Comparison of ENCODE assay signal across 16 cellular contexts in the genomic region with DNA sequence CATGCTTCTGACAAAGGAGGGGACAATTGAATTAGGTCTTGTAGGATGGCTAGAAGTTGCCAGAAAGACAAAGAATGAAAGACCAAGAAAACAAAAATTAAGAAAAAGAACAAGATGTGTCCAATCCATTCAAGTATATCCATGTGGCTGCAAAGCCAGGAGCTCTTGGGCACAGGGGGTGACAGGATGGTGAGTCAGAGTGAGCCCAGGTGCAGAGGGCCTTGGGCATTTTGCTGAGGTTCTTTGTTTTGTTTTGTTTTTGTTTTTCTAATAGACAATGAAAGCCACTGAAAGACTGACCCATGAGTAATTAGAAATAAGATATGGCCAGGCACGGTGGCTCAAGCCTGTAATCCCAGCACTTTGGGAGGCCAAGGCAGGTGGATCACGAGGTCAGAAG.
DNase-seq lines count a peak whose midpoint lies in the region; ATAC-seq, FAIRE-seq and TF ChIP-seq lines count a peak whose summit lies in the region.
"Had no signal": no experiment of that assay in that cellular context is flagged by ENCODE, and none has a peak within 500 bp of the region (broad histone marks: within the 10 kb centered on the region; RNA-seq: fewer than 3 reads in every experiment).

No MANE protein-coding gene starts in this region.

- no peak for TF ChIP-seq CTCF in PC-3 (conservative IDR thresholded peaks at IDR 0.05; ENCODE audit: low read depth, low read length)

- H3K18ac ChIP-seq in trophoblast cell (ENCODE audit: low read length) = no peak overlapping the region

- H3K27ac ChIP-seq in PC-3 (ENCODE audit: low read length) = no peak overlapping the region
- no peak overlapping the region for H3K27ac ChIP-seq in trophoblast cell (ENCODE audit: low read depth, low read length)
- H3K27ac ChIP-seq: SK-N-MC had no signal

- H2BK12ac ChIP-seq in trophoblast cell (ENCODE audit: low read length) = no peak overlapping the region

- no peaks in the 10 kb centered on the region for H3K9me2 ChIP-seq in PC-3 (replicated peaks; ENCODE audit: low read length)

- no peak overlapping the region for H4K12ac ChIP-seq in trophoblast cell (ENCODE audit: low read depth, low read length)

- no peak for ATAC-seq in PC-3
- no peak for ATAC-seq in GM21723 (IDR thresholded peaks at IDR 0.05; ENCODE audit: unreplicated experiment)
- ATAC-seq: CD8-positive, alpha-beta T cell; Right ventricle myocardium inferior had no signal

- H3K27me3 ChIP-seq in PC-3 (ENCODE audit: low read length) (no peaks in the 10 kb centered on the region), trophoblast cell (ENCODE audit: insufficient read depth, low read length) (no peaks in the 10 kb centered on the region)

- H2BK5ac ChIP-seq in trophoblast cell (ENCODE audit: low read depth, low read length, poor library complexity) = no peak overlapping the region

- H3K4me2 ChIP-seq in PC-3 (ENCODE audit: low read length) (no peak overlapping the region), trophoblast cell (ENCODE audit: low read length) (no peak overlapping the region)

- no peak overlapping the region for H4K8ac ChIP-seq in trophoblast cell (ENCODE audit: low read depth, low read length)

- no peaks in the 10 kb centered on the region for H3K9me3 ChIP-seq in PC-3 (ENCODE audit: low read length)
- no peaks in the 10 kb centered on the region for H3K9me3 ChIP-seq in trophoblast cell (ENCODE audit: insufficient read depth, low read depth, low read length)

- no TSS peak for BruUV-seq in PC-3 (replicated peaks; lab: Mats Ljungman, UMichigan)

- no peaks in the 10 kb centered on the region for H3F3A ChIP-seq in PC-3 (ENCODE audit: low read length, unreplicated experiment)

- no peak overlapping the region for H2AK5ac ChIP-seq in trophoblast cell (ENCODE audit: low read length)

- H3K23ac ChIP-seq in trophoblast cell (ENCODE audit: low read length) = no peak overlapping the region

- H2AFZ ChIP-seq in PC-3 (ENCODE audit: low read length) (no peak overlapping the region), trophoblast cell (ENCODE audit: insufficient read depth, low read length, poor library complexity) (no peak overlapping the region)

- peak; percentile 44 for FAIRE-seq in urothelium cell line (lab: Jason Lieb, UNC)
- FAIRE-seq: H54 had no signal

- H3K4me3 ChIP-seq in PC-3 (ENCODE audit: low read length) = no peak overlapping the region
- no peak overlapping the region for H3K4me3 ChIP-seq in trophoblast cell (ENCODE audit: low read depth, low read length)
- H3K4me3 ChIP-seq: SK-N-MC had no signal

- H3K36me3 ChIP-seq in PC-3 (ENCODE audit: low read depth, low read length) (no peaks in the 10 kb centered on the region), trophoblast cell (ENCODE audit: control insufficient read depth in 1 of 2, insufficient read depth in 2 of 2, low read length in 2 of 2) (no peaks in the 10 kb centered on the region)

- no peak overlapping the region for H3K9ac ChIP-seq in PC-3 (ENCODE audit: low read length)
- H3K9ac ChIP-seq in trophoblast cell (ENCODE audit: low read length) = no peak overlapping the region

- CTCF ChIA-PET in PC-3 (lab: Charles Lee) = no interaction called here

- no peak overlapping the region for H2BK120ac ChIP-seq in trophoblast cell (ENCODE audit: insufficient read depth, low read length, poor library complexity)

- DNase-seq in HPDE6-E6E7 (ENCODE audit: extremely low spot score) (peak; percentile 76), PC-3 (peak; percentile 61), dermis blood vessel endothelial cell (peak; percentile 5), urothelium cell line (ENCODE audit: low spot score) (peak; percentile 70), NOMO-1 treated with dmso at 0.1 percent for 144 hours (lab: John Stamatoyannopoulos, UW; ENCODE audit: unreplicated experiment) (no peak), trophoblast cell (no peak)
- DNase-seq: CD8-positive, alpha-beta T cell; EL; NCI-H1436 treated with DMSO at 0.1 percent for 48 hours; NCI-H2107; NCI-H226; NCI-H774 had no signal

- H3K79me2 ChIP-seq in PC-3 (ENCODE audit: low read length) (no peaks in the 10 kb centered on the region), trophoblast cell (ENCODE audit: control insufficient read depth, insufficient read depth, low read length, poor library complexity) (no peaks in the 10 kb centered on the region)

- POLR2A ChIA-PET in PC-3 (lab: Charles Lee; ENCODE audit: unreplicated experiment) = no interaction called here

- H4K91ac ChIP-seq in trophoblast cell (ENCODE audit: low read depth, low read length) = no peak overlapping the region

- H3K79me1 ChIP-seq in trophoblast cell (ENCODE audit: low read length) = peaks cover 12% of the 10 kb centered on the region

- H3K4ac ChIP-seq in trophoblast cell (ENCODE audit: low read depth, low read length) = no peak overlapping the region

- H3K4me1 ChIP-seq in PC-3 (ENCODE audit: insufficient read depth, low read length) (no peaks in the 10 kb centered on the region; the same call in 1 of the 2 replicates), trophoblast cell (ENCODE audit: control insufficient read depth in 1 of 2, insufficient read depth in 2 of 2, low read length in 2 of 2) (peaks cover 9 to 11% of the 10 kb centered on the region in 2 experiments)

- no peak overlapping the region for H3K14ac ChIP-seq in trophoblast cell (ENCODE audit: low read length)

- intact Hi-C loops in PC-3 (cut with micrococcal nuclease) = no loop called here

- no peaks in the 10 kb centered on the region for H4K20me1 ChIP-seq in PC-3 (ENCODE audit: low read length)

- WGBS in trophoblast cell (ENCODE audit: extremely low coverage, insufficient coverage, insufficient read length) = no CpG with 5 or more reads among the region's 2 CpGs

Comparison
In these comparisons a context has a peak if more than half of its experiments do, and no peak if none do; other contexts are left out.
1. DNase-seq: peak in HPDE6-E6E7 (single experiment), PC-3 (single experiment), dermis blood vessel endothelial cell (single experiment) and urothelium cell line (single experiment); none in NOMO-1 treated with dmso at 0.1 percent for 144 hours (single experiment) and trophoblast cell (0 of 2).